Comparison of ENCODE assay signal across 15 cellular contexts in the genomic region with DNA sequence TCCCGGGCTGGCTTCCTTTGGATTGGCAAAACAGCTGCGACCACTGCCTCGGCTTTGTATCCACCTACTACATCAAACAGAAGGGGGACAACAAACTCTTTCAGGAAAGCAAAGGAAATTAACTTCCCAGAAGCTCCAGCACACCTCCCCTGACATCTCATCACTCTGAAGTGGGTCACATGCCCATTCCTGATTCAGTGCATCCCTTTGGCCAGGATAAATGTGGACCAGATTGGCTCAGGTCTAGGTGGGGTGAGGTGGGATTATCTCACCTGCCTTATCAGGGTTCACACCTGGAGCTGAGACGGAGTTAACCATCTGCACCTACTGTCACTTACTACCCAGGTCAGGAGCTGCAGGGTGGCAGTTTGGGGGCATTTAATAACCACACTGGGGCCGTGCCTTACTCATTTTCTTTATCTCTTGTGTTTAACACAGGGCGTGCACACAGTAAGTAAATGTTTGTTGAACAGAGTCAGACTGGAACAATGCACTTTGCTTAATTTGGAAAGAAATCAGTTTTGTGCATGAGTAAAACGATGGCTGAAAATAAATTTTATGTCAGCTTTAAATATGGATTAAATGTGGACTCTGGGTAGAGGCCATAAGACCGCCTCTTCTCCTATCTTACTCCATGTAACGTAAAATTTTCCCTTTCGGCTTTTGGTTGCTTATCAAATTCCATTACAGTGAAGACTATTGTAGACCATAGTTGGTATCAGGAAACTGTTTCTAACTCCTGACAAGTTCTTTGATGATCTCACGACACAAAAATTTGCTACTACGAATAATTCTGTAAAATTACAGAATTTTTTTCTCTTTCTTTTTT. TPM values are rescaled to one million over a fixed set of nuclear protein-coding genes. Genes with fewer than 3 reads are reported as not detected.
DNase-seq lines count a peak whose midpoint lies in the region; ATAC-seq, FAIRE-seq and TF ChIP-seq lines count a peak whose summit lies in the region.
"Had no signal": no experiment of that assay in that cellular context is flagged by ENCODE, and none has a peak within 500 bp of the region (broad histone marks: within the 10 kb centered on the region; RNA-seq: fewer than 3 reads in every experiment).

No MANE protein-coding gene starts in this region.

- whole genome bisulfite sequencing in A549 (ENCODE audit: missing lambda C conversion rate), result 22% methylated on average over 12 of the region's 12 CpGs
- 88% methylated on average over 12 of the region's 12 CpGs for WGBS in mammary epithelial cell (ENCODE audit: low coverage, missing lambda C conversion rate)

- H2AFZ ChIP-seq in fibroblast of lung (ENCODE audit: low read length) (no peak overlapping the region), mammary epithelial cell (ENCODE audit: low read depth, low read length) (no peak overlapping the region)

- H3K4me2 ChIP-seq in A549, result peak overlapping the region; percentile 62
- H3K4me2 ChIP-seq in fibroblast of lung (ENCODE audit: extremely low read depth, insufficient read depth, low read length), result no peak overlapping the region
- H3K4me2 ChIP-seq in mammary epithelial cell (ENCODE audit: insufficient read depth, low read depth, low read length), result no peak overlapping the region

- H3K4me1 ChIP-seq in A549, result peaks cover 31% of the 10 kb centered on the region
- peaks cover 19% of the 10 kb centered on the region for H3K4me1 ChIP-seq in RWPE2 (ENCODE audit: insufficient read depth, poor library complexity, severe bottlenecking)
- H3K4me1 ChIP-seq in fibroblast of lung (ENCODE audit: control insufficient read depth, extremely low read depth, insufficient read depth, low read length), result no peaks in the 10 kb centered on the region
- peaks cover 19% of the 10 kb centered on the region for H3K4me1 ChIP-seq in mammary epithelial cell (ENCODE audit: insufficient read depth, low read length)

- dilution Hi-C loops in mammary epithelial cell (cut with HindIII; ENCODE audit: low sequenced_read_pairs), result no loop called here

- POLR2A ChIA-PET in A549 (lab: Yijun Ruan, JAX), result no interaction called here

- no peaks in the 10 kb centered on the region for H3K36me3 ChIP-seq in RWPE2 (ENCODE audit: low read depth)
- H3K36me3 ChIP-seq in fibroblast of lung (ENCODE audit: control insufficient read depth, insufficient read depth, low read length), result no peaks in the 10 kb centered on the region
- no peaks in the 10 kb centered on the region for H3K36me3 ChIP-seq in mammary epithelial cell (ENCODE audit: insufficient read depth, low read length)
- H3K36me3 ChIP-seq: ovary had no signal

- TF ChIP-seq POLR2A in A549 (IDR thresholded peaks at IDR 0.05; ENCODE audit: low read length), result no peak

- H3K27me3 ChIP-seq in RWPE2 (ENCODE audit: insufficient read depth, poor library complexity, severe bottlenecking) (no peaks in the 10 kb centered on the region), fibroblast of lung (ENCODE audit: control insufficient read depth, insufficient read depth, low read length) (no peaks in the 10 kb centered on the region), mammary epithelial cell (ENCODE audit: insufficient read depth, low read length) (no peaks in the 10 kb centered on the region)
- H3K27me3 ChIP-seq: ovary had no signal

- no peak for TF ChIP-seq RAD21 in A549 (conservative IDR thresholded peaks at IDR 0.05 in 1 of 2, IDR thresholded peaks at IDR 0.05 in 1 of 2)

- DNase-seq in A549 (ENCODE audit: low read depth in 1 of 2, low spot score in 1 of 2) (peak; percentile 15 to 45), RWPE2 (ENCODE audit: low spot score) (no peak), fibroblast of lung (ENCODE audit: low read depth in 2 of 2) (peak; percentile 12 to 93), mucosa of gallbladder (ENCODE audit: low spot score) (peak; percentile 25), mammary epithelial cell (no peak)
- no peak for DNase-seq in stimulated activated CD4-positive, alpha-beta T cell treated with anti-CD3 and anti-CD28 coated beads, Interleukin-2, amount 100 ng/mL, for 48 hours
- no peak for DNase-seq in activated CD8-positive, alpha-beta memory T cell treated with anti-CD3 and anti-CD28 coated beads, Interleukin-2, amount 50 U/mL, for 48 hours
- DNase-seq: activated T-cell treated with anti-CD3 and anti-CD28 coated beads for 4 hours, MM.1S, NCI-H446 treated with DMSO at 0.1 percent for 48 hours, ovary had no signal

- in situ Hi-C loops in mammary epithelial cell (cut with MboI; ENCODE audit: low sequenced_read_pairs in 2 of 2), result no loop called here

- H3K9me3 ChIP-seq in A549, result no peaks in the 10 kb centered on the region
- no peaks in the 10 kb centered on the region for H3K9me3 ChIP-seq in RWPE2 (ENCODE audit: severe bottlenecking)
- H3K9me3 ChIP-seq in fibroblast of lung (ENCODE audit: control insufficient read depth, insufficient read depth, low read depth, low read length), result no peaks in the 10 kb centered on the region
- H3K9me3 ChIP-seq in mammary epithelial cell (replicated peaks; ENCODE audit: insufficient read depth, low read length), result no peaks in the 10 kb centered on the region
- H3K9me3 ChIP-seq: ovary had no signal

- no peaks in the 10 kb centered on the region for H3K79me2 ChIP-seq in fibroblast of lung (ENCODE audit: control insufficient read depth, insufficient read depth, low read length)
- no peaks in the 10 kb centered on the region for H3K79me2 ChIP-seq in mammary epithelial cell (ENCODE audit: insufficient read depth, low read length)

- no peak overlapping the region for H3K9ac ChIP-seq in fibroblast of lung (ENCODE audit: insufficient read depth, low read length)
- no peak overlapping the region for H3K9ac ChIP-seq in mammary epithelial cell (ENCODE audit: insufficient read depth, low read length)

- H3K4me3 ChIP-seq in A549 (no peak overlapping the region), RWPE2 (ENCODE audit: severe bottlenecking) (no peak overlapping the region), fibroblast of lung (replicated peaks in 1 of 4; ENCODE audit: control extremely low read depth in 1 of 4, insufficient read depth in 1 of 4, low read depth in 3 of 4, low read length in 4 of 4) (no peak overlapping the region), mammary epithelial cell (replicated peaks in 1 of 3; ENCODE audit: insufficient read depth in 1 of 3, low read depth in 2 of 3, low read length in 3 of 3) (no peak overlapping the region)
- H3K4me3 ChIP-seq: ovary had no signal

- no peak for FAIRE-seq in A549 (lab: Jason Lieb, UNC)
- FAIRE-seq: GM18507 had no signal

- no peak for TF ChIP-seq EP300 in A549 (IDR thresholded peaks at IDR 0.05)

- TF ChIP-seq CTCF in A549 (IDR thresholded peaks at IDR 0.05) (no peak), RWPE2 (IDR thresholded peaks at IDR 0.05; ENCODE audit: poor library complexity, severe bottlenecking) (no peak), fibroblast of lung (conservative IDR thresholded peaks at IDR 0.05 in 1 of 2, IDR thresholded peaks at IDR 0.05 in 1 of 2; ENCODE audit: low read depth in 1 of 2, low read length in 2 of 2) (no peak), mammary epithelial cell (conservative IDR thresholded peaks at IDR 0.05 in 1 of 2, IDR thresholded peaks at IDR 0.05 in 1 of 2; ENCODE audit: extremely low read depth in 1 of 2, insufficient read depth in 1 of 2, low read depth in 1 of 2, low read length in 2 of 2) (no peak)

- peak; percentile 76 to 85; a peak in 5 of 6 replicates for ATAC-seq in A549
- ATAC-seq in RWPE2 (ENCODE audit: low read depth), result peak; percentile 70
- no peak for ATAC-seq in HG02759 (IDR thresholded peaks at IDR 0.05; ENCODE audit: unreplicated experiment)

- CTCF ChIA-PET in A549 (lab: Yijun Ruan, JAX), result interaction anchor here (1.2 to 1.7 kb wide), 2 partner anchors 12 to 153 kb away, joined by 3 read pairs; no protein-coding TSS in a partner anchor
- CTCF ChIA-PET in mammary epithelial cell (lab: Charles Lee; ENCODE audit: low non-redundant PET), result no interaction called here

- H3K27ac ChIP-seq in A549 (peak overlapping the region; percentile 48 to 59), RWPE2 (ENCODE audit: poor library complexity, severe bottlenecking) (peak overlapping the region; percentile 44), fibroblast of lung (ENCODE audit: insufficient read depth, low read length) (no peak overlapping the region), mammary epithelial cell (ENCODE audit: insufficient read depth, low read depth, low read length) (no peak overlapping the region)
- H3K27ac ChIP-seq: ovary, RWPE1, VCaP had no signal

- H4K20me1 ChIP-seq in fibroblast of lung (ENCODE audit: control insufficient read depth, extremely low read depth, insufficient read depth, low read length) (no peaks in the 10 kb centered on the region), mammary epithelial cell (ENCODE audit: insufficient read depth, low read length) (no peaks in the 10 kb centered on the region)

- intact Hi-C loops in mammary epithelial cell (cut with micrococcal nuclease), result no loop called here

- BruUV-seq in mammary epithelial cell (replicated peaks; lab: Mats Ljungman, UMichigan), result no TSS peak

TF ChIP-seq in A549, 52 proteins besides CTCF, POLR2A, EP300 and RAD21 (continues in another document):
- TF ChIP-seq ZSCAN20 (CRISPR knock-in tag; IDR thresholded peaks at IDR 0.05), result no peak

RNA-seq across cellular contexts. Expression of a gene that starts 36.0 kb away (rescaled TPM):
- polyA plus RNA-seq in A549 (2011; rRNA removed) (13.0 and 15.6 TPM in 2 replicates), A549 (2017; fragmentation: RNase III; extraction: RNeasy Plus Mini Kit Qiagen cat#74134 plus additional on column Dnase treatment) (10.3 to 12.5 TPM (median 12.1 TPM) in 3 replicates), fibroblast of lung (8.9 and 9.9 TPM in 2 replicates), mammary epithelial cell (6.1 TPM)
- 8.0 and 8.2 TPM in 2 replicates for polyA plus RNA-seq in A549 (2012; cell fraction: cytosol; rRNA removed)
- 6.5 and 14.2 TPM in 2 replicates for polyA plus RNA-seq in A549 (2012; cell fraction: nucleus; rRNA removed)
- polyA minus RNA-seq in A549 (2011; rRNA and poly(A)+ RNA removed), result 7.5 and 7.8 TPM in 2 replicates
- total RNA-seq in fibroblast of lung (4.6 and 6.4 TPM in 2 replicates), mucosa of gallbladder (23.7 TPM), mammary epithelial cell (10 to 100 TPM in 1 of 2 donors, 1 to 10 TPM in 1; 5.8 to 11.0 TPM)
- 4.5 and 5.6 TPM in 2 replicates for polyA plus RNA-seq in fibroblast of lung (2012)
- polyA minus RNA-seq in fibroblast of lung (ENCODE audit: low replicate concordance) (0.11 and 3.2 TPM in 2 replicates), mammary epithelial cell (20.5 TPM)

RNA-seq across cellular contexts. Expression of a gene that starts 36.0 kb away (rescaled TPM):
- 26.2 and 44.8 TPM in 2 replicates for polyA plus RNA-seq in A549 (2011; rRNA removed)
- polyA plus RNA-seq in A549 (2012; cell fraction: cytosol; rRNA removed), result 12.5 and 15.0 TPM in 2 replicates
- 9.4 and 13.7 TPM in 2 replicates for polyA plus RNA-seq in A549 (2012; cell fraction: nucleus; rRNA removed)
- polyA plus RNA-seq in A549 (2017; fragmentation: RNase III; extraction: RNeasy Plus Mini Kit Qiagen cat#74134 plus additional on column Dnase treatment), result 38.2 to 39.2 TPM (median 39.1 TPM) in 3 replicates
- 20.1 and 20.5 TPM in 2 replicates for polyA minus RNA-seq in A549 (2011; rRNA and poly(A)+ RNA removed)
- 7.8 and 9.2 TPM in 2 replicates for total RNA-seq in fibroblast of lung
- 10.7 and 12.1 TPM in 2 replicates for polyA plus RNA-seq in fibroblast of lung
- 18.1 and 19.5 TPM in 2 replicates for polyA plus RNA-seq in fibroblast of lung (2012)
- polyA minus RNA-seq in fibroblast of lung (ENCODE audit: low replicate concordance), result 4.0 and 7.7 TPM in 2 replicates
- total RNA-seq in mucosa of gallbladder, result 15.1 TPM
- 10 to 100 TPM in 1 of 2 donors, 1 to 10 TPM in 1; 7.8 to 31.3 TPM for total RNA-seq in mammary epithelial cell
- 11.6 TPM for polyA plus RNA-seq in mammary epithelial cell
- polyA minus RNA-seq in mammary epithelial cell, result 16.1 TPM

Comparison
In these comparisons a context has a peak if more than half of its experiments do, and no peak if none do; other contexts are left out.
1. DNase-seq: peak in A549 (2 of 2), fibroblast of lung (2 of 2) and mucosa of gallbladder (single experiment); none in RWPE2 (single experiment), mammary epithelial cell (single experiment), stimulated activated CD4-positive, alpha-beta T cell treated with anti-CD3 and anti-CD28 coated beads, Interleukin-2, amount 100 ng/mL, for 48 hours (0 of 2) and activated CD8-positive, alpha-beta memory T cell treated with anti-CD3 and anti-CD28 coated beads, Interleukin-2, amount 50 U/mL, for 48 hours (single experiment).
2. H3K27ac ChIP-seq: peak in A549 (2 of 2) and RWPE2 (single experiment); none in fibroblast of lung (single experiment) and mammary epithelial cell (single experiment).